27 cellular contexts compared by ENCODE assay signal in genomic region chr10:102682441-102682840, GRCh38. TPM values are rescaled to one million over a fixed set of nuclear protein-coding genes. Genes with fewer than 3 reads are reported as not detected.
DNase-seq lines count a peak whose midpoint lies in the region; ATAC-seq lines count a peak whose summit lies in the region.
"Had no signal": no experiment of that assay in that cellular context is flagged by ENCODE, and none has a peak within 500 bp of the region (broad histone marks: within the 10 kb centered on the region; RNA-seq: fewer than 3 reads in every experiment).

No MANE protein-coding gene starts in this region.

- H3K4me1 ChIP-seq in naive thymus-derived CD4-positive, alpha-beta T cell (ENCODE audit: control insufficient read depth in 2 of 2, insufficient read depth in 2 of 2, low read length in 2 of 2): peaks cover 0 to 17% of the 10 kb centered on the region in 2 donors
- H3K4me1 ChIP-seq: Caco-2 had no signal

- H3K27me3 Mint-ChIP-seq in activated naive CD4-positive, alpha-beta T cell treated with anti-CD3 and anti-CD28 coated beads, Interleukin-2, amount 10 ng/mL, durations not matched to agents 7 days and 5 days: no peaks in the 10 kb centered on the region
- H3K27me3 Mint-ChIP-seq in activated T-helper 2 cell treated with anti-CD3 and anti-CD28 coated beads, Interferon-gamma antibody, Interleukin-2, Interleukin-4, amounts not matched to agents 10 μg/mL and 5 μg/mL and 100 μg/mL, durations not matched to agents 14 hours and 24 hours and 36 hours (ENCODE audit: low read depth): no peaks in the 10 kb centered on the region
- no peaks in the 10 kb centered on the region for H3K27me3 Mint-ChIP-seq in naive thymus-derived CD4-positive, alpha-beta T cell
- no peaks in the 10 kb centered on the region for H3K27me3 Mint-ChIP-seq in natural killer cell treated with Interleukin-12 subunit alpha and Interleukin-12 subunit beta and Interleukin-15 and Interleukin-18, amount 100 ng/mL, for 72 hours
- H3K27me3 Mint-ChIP-seq: activated naive CD4-positive, alpha-beta T cell treated with anti-CD3 and anti-CD28 coated beads, Interleukin-2, amount 50 U/mL, for 24 hours; activated T-cell treated with anti-CD3 and anti-CD28 coated beads, Interleukin-2, amount 50 U/mL, for 24 hours; effector memory CD8-positive, alpha-beta T cell had no signal

- H3K36me3 ChIP-seq in naive thymus-derived CD4-positive, alpha-beta T cell (ENCODE audit: control insufficient read depth in 2 of 3, insufficient read depth in 3 of 3, low read length in 3 of 3): peaks cover 0 to 7% (median 0%) of the 10 kb centered on the region in 3 experiments
- H3K36me3 ChIP-seq: pancreas had no signal

- peak; percentile 47 for ATAC-seq in naive thymus-derived CD4-positive, alpha-beta T cell
- no peak for ATAC-seq in natural killer cell treated with Interleukin-12 subunit alpha and Interleukin-12 subunit beta and Interleukin-15 and Interleukin-18, amount 100 ng/mL, for 72 hours
- ATAC-seq: effector memory CD8-positive, alpha-beta T cell; pancreas had no signal

- H3K9me3 ChIP-seq in naive thymus-derived CD4-positive, alpha-beta T cell (ENCODE audit: control insufficient read depth in 2 of 3, low read length in 3 of 3): no peaks in the 10 kb centered on the region
- H3K9me3 ChIP-seq: BLaER1, Caco-2, esophagus squamous epithelium, pancreas, SJCRH30, transverse colon had no signal

- no peaks in the 10 kb centered on the region for H3K9me3 Mint-ChIP-seq in activated naive CD4-positive, alpha-beta T cell treated with anti-CD3 and anti-CD28 coated beads, Interleukin-2, amount 10 ng/mL, durations not matched to agents 7 days and 5 days
- H3K9me3 Mint-ChIP-seq in activated T-helper 2 cell treated with anti-CD3 and anti-CD28 coated beads, Interferon-gamma antibody, Interleukin-2, Interleukin-4, amounts not matched to agents 10 μg/mL and 5 μg/mL and 100 μg/mL, durations not matched to agents 14 hours and 24 hours and 36 hours: no peaks in the 10 kb centered on the region
- no peaks in the 10 kb centered on the region for H3K9me3 Mint-ChIP-seq in naive thymus-derived CD4-positive, alpha-beta T cell
- H3K9me3 Mint-ChIP-seq in natural killer cell treated with Interleukin-12 subunit alpha and Interleukin-12 subunit beta and Interleukin-15 and Interleukin-18, amount 100 ng/mL, for 72 hours: no peaks in the 10 kb centered on the region
- H3K9me3 Mint-ChIP-seq: activated naive CD4-positive, alpha-beta T cell treated with anti-CD3 and anti-CD28 coated beads, Interleukin-2, amount 50 U/mL, for 24 hours; activated T-cell treated with anti-CD3 and anti-CD28 coated beads, Interleukin-2, amount 50 U/mL, for 24 hours; effector memory CD8-positive, alpha-beta T cell had no signal

- POLR2A ChIA-PET in naive thymus-derived CD4-positive, alpha-beta T cell (lab: Charles Lee): interaction anchor here (1.0 to 2.2 kb wide), 3 partner anchors 9 to 36 kb away, joined by 3 to 8 read pairs (median 4); partner anchors contain the start of gene ARL3

- DNase-seq in activated naive CD4-positive, alpha-beta T cell treated with anti-CD3 and anti-CD28 coated beads, Interleukin-2, amount 10 ng/mL, durations not matched to agents 7 days and 5 days: peak; percentile 41
- no peak for DNase-seq in activated naive CD4-positive, alpha-beta T cell (lab: John Stamatoyannopoulos, UW)
- DNase-seq in activated T-helper 2 cell treated with anti-CD3 and anti-CD28 coated beads, Interferon-gamma antibody, Interleukin-2, Interleukin-4, amounts not matched to agents 10 μg/mL and 5 μg/mL and 100 μg/mL, durations not matched to agents 14 hours and 24 hours and 36 hours (ENCODE audit: low spot score): no peak
- DNase-seq in naive thymus-derived CD4-positive, alpha-beta T cell: peak in 6 of 9 donors; percentile 22 to 43 (median 30)
- no peak for DNase-seq in NCI-H446 treated with DMSO at 0.1 percent for 48 hours (lab: John Stamatoyannopoulos, UW)
- DNase-seq in natural killer cell treated with Interleukin-12 subunit alpha and Interleukin-12 subunit beta and Interleukin-15 and Interleukin-18, amount 100 ng/mL, for 72 hours (ENCODE audit: low spot score): no peak
- DNase-seq in NCI-H2107 treated with DMSO at 0.1 percent for 48 hours (lab: John Stamatoyannopoulos, UW; ENCODE audit: unreplicated experiment): no peak
- DNase-seq: activated CD4-positive, CD25-positive, alpha-beta regulatory T cell; activated T-cell treated with anti-CD3 and anti-CD28 coated beads, Interleukin-2, amount 50 U/mL, for 24 hours; Caco-2; DND-41; effector memory CD8-positive, alpha-beta T cell; esophagus squamous epithelium; IMR-90; NCI-H1048; NCI-H187 treated with DMSO at 0.1 percent for 48 hours; NCI-H2227 treated with DMSO at 0.1 percent for 48 hours; NCI-H748 treated with DMSO at 0.1 percent for 48 hours; pancreas; SJCRH30; stimulated activated CD4-positive, alpha-beta T cell treated with anti-CD3 and anti-CD28 coated beads, Interleukin-1b, Interleukin-23, amount 100 ng/mL, for 48 hours; stimulated activated CD8-positive, alpha-beta memory T cell treated with anti-CD3 and anti-CD28 coated beads, Interleukin-4, amount 100 ng/mL, for 48 hours; transverse colon had no signal

- no peak overlapping the region for H3K27ac ChIP-seq in naive thymus-derived CD4-positive, alpha-beta T cell (ENCODE audit: low read depth, low read length)
- H3K27ac ChIP-seq: BLaER1, coronary artery, esophagus squamous epithelium, pancreas, SJCRH30, transverse colon had no signal

- peaks cover 2% of the 10 kb centered on the region for H3K36me3 Mint-ChIP-seq in activated naive CD4-positive, alpha-beta T cell treated with anti-CD3 and anti-CD28 coated beads, Interleukin-2, amount 10 ng/mL, durations not matched to agents 7 days and 5 days
- H3K36me3 Mint-ChIP-seq in activated T-helper 2 cell treated with anti-CD3 and anti-CD28 coated beads, Interferon-gamma antibody, Interleukin-2, Interleukin-4, amounts not matched to agents 10 μg/mL and 5 μg/mL and 100 μg/mL, durations not matched to agents 14 hours and 24 hours and 36 hours (ENCODE audit: low read depth): peaks cover 30% of the 10 kb centered on the region
- H3K36me3 Mint-ChIP-seq in naive thymus-derived CD4-positive, alpha-beta T cell: peaks cover 0 to 18% (median 5%) of the 10 kb centered on the region in 5 donors
- H3K36me3 Mint-ChIP-seq in natural killer cell treated with Interleukin-12 subunit alpha and Interleukin-12 subunit beta and Interleukin-15 and Interleukin-18, amount 100 ng/mL, for 72 hours: no peaks in the 10 kb centered on the region

- no peak overlapping the region for H3K27ac Mint-ChIP-seq in activated naive CD4-positive, alpha-beta T cell treated with anti-CD3 and anti-CD28 coated beads, Interleukin-2, amount 10 ng/mL, durations not matched to agents 7 days and 5 days
- H3K27ac Mint-ChIP-seq in activated T-helper 2 cell treated with anti-CD3 and anti-CD28 coated beads, Interferon-gamma antibody, Interleukin-2, Interleukin-4, amounts not matched to agents 10 μg/mL and 5 μg/mL and 100 μg/mL, durations not matched to agents 14 hours and 24 hours and 36 hours: peak overlapping the region; percentile 43
- H3K27ac Mint-ChIP-seq in naive thymus-derived CD4-positive, alpha-beta T cell: peak overlapping the region in 4 of 9 donors; percentile 9 to 81 (median 44)
- no peak overlapping the region for H3K27ac Mint-ChIP-seq in natural killer cell treated with Interleukin-12 subunit alpha and Interleukin-12 subunit beta and Interleukin-15 and Interleukin-18, amount 100 ng/mL, for 72 hours
- H3K27ac Mint-ChIP-seq: activated naive CD4-positive, alpha-beta T cell treated with anti-CD3 and anti-CD28 coated beads, Interleukin-2, amount 50 U/mL, for 24 hours had no signal

- H3K4me1 Mint-ChIP-seq in activated naive CD4-positive, alpha-beta T cell treated with anti-CD3 and anti-CD28 coated beads, Interleukin-2, amount 10 ng/mL, durations not matched to agents 7 days and 5 days: peaks cover 17% of the 10 kb centered on the region
- peaks cover 20% of the 10 kb centered on the region for H3K4me1 Mint-ChIP-seq in activated T-helper 2 cell treated with anti-CD3 and anti-CD28 coated beads, Interferon-gamma antibody, Interleukin-2, Interleukin-4, amounts not matched to agents 10 μg/mL and 5 μg/mL and 100 μg/mL, durations not matched to agents 14 hours and 24 hours and 36 hours (ENCODE audit: low read depth)
- H3K4me1 Mint-ChIP-seq in naive thymus-derived CD4-positive, alpha-beta T cell: peaks cover 8 to 31% (median 22%) of the 10 kb centered on the region in 7 donors
- peaks cover 9 to 14% of the 10 kb centered on the region in 2 donors for H3K4me1 Mint-ChIP-seq in natural killer cell treated with Interleukin-12 subunit alpha and Interleukin-12 subunit beta and Interleukin-15 and Interleukin-18, amount 100 ng/mL, for 72 hours (ENCODE audit: low read depth in 2 of 2)

- intact Hi-C loops in activated T-helper 2 cell treated with anti-CD3 and anti-CD28 coated beads, Interferon-gamma antibody, Interleukin-2, Interleukin-4, amounts not matched to agents 10 μg/mL and 5 μg/mL and 100 μg/mL, durations not matched to agents 14 hours and 24 hours and 36 hours (cut with micrococcal nuclease): no loop called here
- intact Hi-C loops in naive thymus-derived CD4-positive, alpha-beta T cell (cut with micrococcal nuclease): no loop called here

- CTCF ChIA-PET in activated naive CD4-positive, alpha-beta T cell treated with anti-CD3 and anti-CD28 coated beads, Interleukin-2, amount 10 ng/mL, durations not matched to agents 7 days and 5 days (lab: Charles Lee): no interaction called here
- CTCF ChIA-PET in naive thymus-derived CD4-positive, alpha-beta T cell (lab: Charles Lee): no interaction called here

- no peak overlapping the region for H3K4me3 Mint-ChIP-seq in activated naive CD4-positive, alpha-beta T cell treated with anti-CD3 and anti-CD28 coated beads, Interleukin-2, amount 10 ng/mL, durations not matched to agents 7 days and 5 days
- H3K4me3 Mint-ChIP-seq in activated T-helper 2 cell treated with anti-CD3 and anti-CD28 coated beads, Interferon-gamma antibody, Interleukin-2, Interleukin-4, amounts not matched to agents 10 μg/mL and 5 μg/mL and 100 μg/mL, durations not matched to agents 14 hours and 24 hours and 36 hours (ENCODE audit: low read depth): no peak overlapping the region
- peak overlapping the region in 1 of 10 donors; percentile 56 for H3K4me3 Mint-ChIP-seq in naive thymus-derived CD4-positive, alpha-beta T cell
- no peak overlapping the region for H3K4me3 Mint-ChIP-seq in natural killer cell treated with Interleukin-12 subunit alpha and Interleukin-12 subunit beta and Interleukin-15 and Interleukin-18, amount 100 ng/mL, for 72 hours
- H3K4me3 Mint-ChIP-seq: activated naive CD4-positive, alpha-beta T cell treated with anti-CD3 and anti-CD28 coated beads, Interleukin-2, amount 50 U/mL, for 24 hours; activated T-cell treated with anti-CD3 and anti-CD28 coated beads, Interleukin-2, amount 50 U/mL, for 24 hours; effector memory CD8-positive, alpha-beta T cell had no signal

- H3K27me3 ChIP-seq in naive thymus-derived CD4-positive, alpha-beta T cell (ENCODE audit: control insufficient read depth in 2 of 2, insufficient read depth in 2 of 2, low read length in 2 of 2): no peaks in the 10 kb centered on the region
- H3K27me3 ChIP-seq: BLaER1, esophagus squamous epithelium, pancreas, SJCRH30, transverse colon had no signal

- no peak overlapping the region for H3K4me3 ChIP-seq in naive thymus-derived CD4-positive, alpha-beta T cell (ENCODE audit: low read length)
- H3K4me3 ChIP-seq: BLaER1, coronary artery, esophagus squamous epithelium, pancreas, SJCRH30, smooth muscle cell, transverse colon had no signal

RNA-seq across cellular contexts. Expression of gene ARL3, which starts 31.8 kb away (rescaled TPM):
- total RNA-seq in activated T-helper 2 cell treated with anti-CD3 and anti-CD28 coated beads, Interferon-gamma antibody, Interleukin-2, Interleukin-4, amounts not matched to agents 10 μg/mL and 5 μg/mL and 100 μg/mL, durations not matched to agents 14 hours and 24 hours and 36 hours: 11.1 and 12.2 TPM in 2 replicates
- 1 to 10 TPM; 1.3 to 5.1 (median 2.9) TPM for total RNA-seq in naive thymus-derived CD4-positive, alpha-beta T cell
- polyA plus RNA-seq in naive thymus-derived CD4-positive, alpha-beta T cell: 1 to 10 TPM; 2.2 to 3.4 TPM
- total RNA-seq in natural killer cell treated with Interleukin-12 subunit alpha and Interleukin-12 subunit beta and Interleukin-15 and Interleukin-18, amount 100 ng/mL, for 72 hours: 1 to 10 TPM; 3.0 to 4.5 TPM

RNA-seq across cellular contexts. Expression of gene SFXN2, which starts 32.0 kb away (rescaled TPM):
- total RNA-seq in activated T-helper 2 cell treated with anti-CD3 and anti-CD28 coated beads, Interferon-gamma antibody, Interleukin-2, Interleukin-4, amounts not matched to agents 10 μg/mL and 5 μg/mL and 100 μg/mL, durations not matched to agents 14 hours and 24 hours and 36 hours: 52.2 and 54.0 TPM in 2 replicates
- total RNA-seq in naive thymus-derived CD4-positive, alpha-beta T cell: 10 to 100 TPM; 11.6 to 32.1 (median 26.8) TPM
- polyA plus RNA-seq in naive thymus-derived CD4-positive, alpha-beta T cell: 10 to 100 TPM; 11.4 to 17.5 TPM
- total RNA-seq in natural killer cell treated with Interleukin-12 subunit alpha and Interleukin-12 subunit beta and Interleukin-15 and Interleukin-18, amount 100 ng/mL, for 72 hours: 10 to 100 TPM; 13.2 to 39.6 TPM

RNA-seq across cellular contexts. Expression of gene TRIM8, which starts 38.2 kb away (rescaled TPM):
- 76.7 and 82.9 TPM in 2 replicates for total RNA-seq in activated T-helper 2 cell treated with anti-CD3 and anti-CD28 coated beads, Interferon-gamma antibody, Interleukin-2, Interleukin-4, amounts not matched to agents 10 μg/mL and 5 μg/mL and 100 μg/mL, durations not matched to agents 14 hours and 24 hours and 36 hours
- total RNA-seq in naive thymus-derived CD4-positive, alpha-beta T cell: 10 to 100 TPM; 55.2 to 88.7 (median 59.1) TPM
- polyA plus RNA-seq in naive thymus-derived CD4-positive, alpha-beta T cell: 10 to 100 TPM; 23.9 to 50.5 TPM
- 10 to 100 TPM; 50.2 to 78.5 TPM for total RNA-seq in natural killer cell treated with Interleukin-12 subunit alpha and Interleukin-12 subunit beta and Interleukin-15 and Interleukin-18, amount 100 ng/mL, for 72 hours

Comparison
In these comparisons a context has a peak if more than half of its experiments do, and no peak if none do; other contexts are left out.
1. DNase-seq: peak in activated naive CD4-positive, alpha-beta T cell treated with anti-CD3 and anti-CD28 coated beads, Interleukin-2, amount 10 ng/mL, durations not matched to agents 7 days and 5 days (single experiment) and naive thymus-derived CD4-positive, alpha-beta T cell (6 of 9); none in activated naive CD4-positive, alpha-beta T cell (0 of 4), activated T-helper 2 cell treated with anti-CD3 and anti-CD28 coated beads, Interferon-gamma antibody, Interleukin-2, Interleukin-4, amounts not matched to agents 10 μg/mL and 5 μg/mL and 100 μg/mL, durations not matched to agents 14 hours and 24 hours and 36 hours (single experiment), NCI-H446 treated with DMSO at 0.1 percent for 48 hours (single experiment), natural killer cell treated with Interleukin-12 subunit alpha and Interleukin-12 subunit beta and Interleukin-15 and Interleukin-18, amount 100 ng/mL, for 72 hours (single experiment) and NCI-H2107 treated with DMSO at 0.1 percent for 48 hours (single experiment).